1 cellular context compared by ENCODE assay signal in genomic region chr19:28475525-28475924, GRCh38.
A peak's percentile ranks its signal among the peaks of the same experiment; 100 is the strongest.
TF ChIP-seq lines count a peak whose summit lies in the region.

No MANE protein-coding gene starts in this region.

TF ChIP-seq in K562, 482 proteins besides CTCF, POLR2A, EP300 and RAD21 (continued from another document and continues in another):
- TF ChIP-seq CTCFL (IDR thresholded peaks at IDR 0.05; ENCODE audit: borderline replicate concordance, insufficient read depth, low read depth, low read length, poor library complexity, severe bottlenecking), result no peak
- TF ChIP-seq GTF2A2 (tag; IDR thresholded peaks at IDR 0.05), result no peak
- TF ChIP-seq KAT2B (IDR thresholded peaks at IDR 0.05; ENCODE audit: low read depth, low read length), result no peak
- no peak for TF ChIP-seq TCFL5 (CRISPR knock-in tag; conservative IDR thresholded peaks at IDR 0.05)
- TF ChIP-seq SIN3B (IDR thresholded peaks at IDR 0.05; ENCODE audit: low read depth), result no peak
- TF ChIP-seq ZNF57 (CRISPR knock-in tag; IDR thresholded peaks at IDR 0.05), result no peak
- no peak for TF ChIP-seq TAF7 (tag; IDR thresholded peaks at IDR 0.05)
- TF ChIP-seq HDAC6 (IDR thresholded peaks at IDR 0.05; ENCODE audit: low read depth, low read length), result no peak
- no peak for TF ChIP-seq CEBPG (CRISPR knock-in tag; IDR thresholded peaks at IDR 0.05)
- 0 out of 4 replicates have a peak, but pooled peaks of 1 of the 2 experiments have one; percentile 13 for TF ChIP-seq CEBPG (tag; conservative IDR thresholded peaks at IDR 0.05 in 1 of 2, IDR thresholded peaks at IDR 0.05 in 1 of 2)
- no peak for TF ChIP-seq ILK (tag; IDR thresholded peaks at IDR 0.05; ENCODE audit: borderline replicate concordance, low read depth)
- no peak for TF ChIP-seq ZNF175 (CRISPR knock-in tag; IDR thresholded peaks at IDR 0.05; ENCODE audit: low read depth)
- no peak for TF ChIP-seq STAT6 (CRISPR knock-in tag; IDR thresholded peaks at IDR 0.05)
- no peak for TF ChIP-seq BMI1 (IDR thresholded peaks at IDR 0.05; ENCODE audit: low read length)
- TF ChIP-seq ESRRA (IDR thresholded peaks at IDR 0.05; ENCODE audit: borderline replicate concordance, low read depth), result no peak
- no peak for TF ChIP-seq ZNF696 (CRISPR knock-in tag; conservative IDR thresholded peaks at IDR 0.05)
- no peak for TF ChIP-seq FOXP1 (CRISPR knock-in tag; IDR thresholded peaks at IDR 0.05)
- TF ChIP-seq EHMT2 (IDR thresholded peaks at IDR 0.05), result no peak
- no peak for TF ChIP-seq ZEB2 (IDR thresholded peaks at IDR 0.05)
- no peak for TF ChIP-seq MEIS2 (IDR thresholded peaks at IDR 0.05; ENCODE audit: partially characterized antibody)
- TF ChIP-seq CEBPB (tag; IDR thresholded peaks at IDR 0.05), result no peak
- TF ChIP-seq FOXA1 (IDR thresholded peaks at IDR 0.05; ENCODE audit: borderline replicate concordance), result no peak
- no peak for TF ChIP-seq GABPB2 (CRISPR knock-in tag; conservative IDR thresholded peaks at IDR 0.05)
- TF ChIP-seq, protein P1, sequence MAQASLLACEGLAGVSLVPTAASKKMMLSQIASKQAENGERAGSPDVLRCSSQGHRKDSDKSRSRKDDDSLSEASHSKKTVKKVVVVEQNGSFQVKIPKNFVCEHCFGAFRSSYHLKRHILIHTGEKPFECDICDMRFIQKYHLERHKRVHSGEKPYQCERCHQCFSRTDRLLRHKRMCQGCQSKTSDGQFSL (CRISPR knock-in tag; IDR thresholded peaks at IDR 0.05), result no peak
- TF ChIP-seq, protein P1 (tag; IDR thresholded peaks at IDR 0.05), result no peak
- TF ChIP-seq JUND (IDR thresholded peaks at IDR 0.05; ENCODE audit: borderline replicate concordance, low read depth, low read length), result peak; percentile 19; the same call in 1 of the 2 replicates
- TF ChIP-seq JUND (tag; IDR thresholded peaks at IDR 0.05; ENCODE audit: borderline replicate concordance, low read depth, low read length), result 0 out of 3 replicates have a peak, but pooled peaks have one; percentile 18
- TF ChIP-seq THRAP3 (IDR thresholded peaks at IDR 0.05; ENCODE audit: borderline replicate concordance), result no peak
- TF ChIP-seq ZKSCAN1 (IDR thresholded peaks at IDR 0.05; ENCODE audit: low read depth, low read length), result no peak
- TF ChIP-seq SIN3A (IDR thresholded peaks at IDR 0.05; ENCODE audit: borderline replicate concordance in 2 of 2, control insufficient read depth in 1 of 2, low read depth in 2 of 2, low read length in 2 of 2), result no peak
- no peak for TF ChIP-seq IRF2 (CRISPR knock-in tag; IDR thresholded peaks at IDR 0.05)
- TF ChIP-seq MTA1 (IDR thresholded peaks at IDR 0.05; ENCODE audit: borderline replicate concordance), result no peak
- TF ChIP-seq DMBX1 (CRISPR knock-in tag; IDR thresholded peaks at IDR 0.05; ENCODE audit: borderline replicate concordance), result 0 out of 2 replicates have a peak, but pooled peaks have one; percentile 25
- TF ChIP-seq ZBTB33 (CRISPR knock-in tag; IDR thresholded peaks at IDR 0.05), result no peak
- no peak for TF ChIP-seq TSHZ1 (CRISPR knock-in tag; IDR thresholded peaks at IDR 0.05)
- TF ChIP-seq CHD4 (IDR thresholded peaks at IDR 0.05; ENCODE audit: insufficient read depth, insufficient replicate concordance, low read depth, low read length, poor library complexity, severe bottlenecking), result no peak
- TF ChIP-seq SLC30A9 (CRISPR knock-in tag; IDR thresholded peaks at IDR 0.05), result no peak
- TF ChIP-seq PML (IDR thresholded peaks at IDR 0.05; ENCODE audit: low read length), result no peak
- TF ChIP-seq HNRNPK (IDR thresholded peaks at IDR 0.05; ENCODE audit: low read depth, low read length, poor library complexity, severe bottlenecking), result no peak
- TF ChIP-seq POLR3G (IDR thresholded peaks at IDR 0.05; ENCODE audit: extremely low read depth, insufficient read length, insufficient replicate concordance), result no peak
- no peak for TF ChIP-seq CHD1 (IDR thresholded peaks at IDR 0.05; ENCODE audit: low read length)
- TF ChIP-seq GABPB1 (CRISPR knock-in tag; IDR thresholded peaks at IDR 0.05), result no peak
- TF ChIP-seq, protein P2, sequence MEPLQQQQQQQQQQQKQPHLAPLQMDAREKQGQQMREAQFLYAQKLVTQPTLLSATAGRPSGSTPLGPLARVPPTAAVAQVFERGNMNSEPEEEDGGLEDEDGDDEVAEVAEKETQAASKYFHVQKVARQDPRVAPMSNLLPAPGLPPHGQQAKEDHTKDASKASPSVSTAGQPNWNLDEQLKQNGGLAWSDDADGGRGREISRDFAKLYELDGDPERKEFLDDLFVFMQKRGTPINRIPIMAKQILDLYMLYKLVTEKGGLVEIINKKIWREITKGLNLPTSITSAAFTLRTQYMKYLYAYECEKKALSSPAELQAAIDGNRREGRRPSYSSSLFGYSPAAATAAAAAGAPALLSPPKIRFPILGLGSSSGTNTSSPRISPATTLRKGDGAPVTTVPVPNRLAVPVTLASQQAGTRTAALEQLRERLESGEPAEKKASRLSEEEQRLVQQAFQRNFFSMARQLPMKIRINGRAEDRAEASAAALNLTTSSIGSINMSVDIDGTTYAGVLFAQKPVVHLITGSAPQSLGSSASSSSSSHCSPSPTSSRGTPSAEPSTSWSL (CRISPR knock-in tag; IDR thresholded peaks at IDR 0.05; ENCODE audit: borderline replicate concordance), result no peak
- TF ChIP-seq NR0B1 (IDR thresholded peaks at IDR 0.05; ENCODE audit: partially characterized antibody), result no peak
- no peak for TF ChIP-seq KDM4B (IDR thresholded peaks at IDR 0.05; ENCODE audit: borderline replicate concordance in 2 of 2, low read depth in 1 of 2)
- no peak for TF ChIP-seq ZNF41 (CRISPR knock-in tag; conservative IDR thresholded peaks at IDR 0.05)
- TF ChIP-seq BCL6 (CRISPR knock-in tag; IDR thresholded peaks at IDR 0.05), result 0 out of 2 replicates have a peak, but pooled peaks have one; percentile 32
- TF ChIP-seq KLF10 (CRISPR knock-in tag; IDR thresholded peaks at IDR 0.05), result no peak
- TF ChIP-seq ZNF121 (CRISPR knock-in tag; conservative IDR thresholded peaks at IDR 0.05), result no peak
- TF ChIP-seq, protein P3, sequence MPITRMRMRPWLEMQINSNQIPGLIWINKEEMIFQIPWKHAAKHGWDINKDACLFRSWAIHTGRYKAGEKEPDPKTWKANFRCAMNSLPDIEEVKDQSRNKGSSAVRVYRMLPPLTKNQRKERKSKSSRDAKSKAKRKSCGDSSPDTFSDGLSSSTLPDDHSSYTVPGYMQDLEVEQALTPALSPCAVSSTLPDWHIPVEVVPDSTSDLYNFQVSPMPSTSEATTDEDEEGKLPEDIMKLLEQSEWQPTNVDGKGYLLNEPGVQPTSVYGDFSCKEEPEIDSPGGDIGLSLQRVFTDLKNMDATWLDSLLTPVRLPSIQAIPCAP (CRISPR knock-in tag; IDR thresholded peaks at IDR 0.05; ENCODE audit: borderline replicate concordance), result no peak
- no peak for TF ChIP-seq MLX (CRISPR knock-in tag; conservative IDR thresholded peaks at IDR 0.05)
- no peak for TF ChIP-seq ZNF436 (CRISPR knock-in tag; IDR thresholded peaks at IDR 0.05)
- TF ChIP-seq ZKSCAN3 (CRISPR knock-in tag; IDR thresholded peaks at IDR 0.05), result no peak
- TF ChIP-seq SAP30 (IDR thresholded peaks at IDR 0.05; ENCODE audit: borderline replicate concordance, insufficient read depth, low read depth, low read length, poor library complexity, severe bottlenecking), result no peak
- no peak for TF ChIP-seq ZZZ3 (IDR thresholded peaks at IDR 0.05)
- TF ChIP-seq NR3C1 (CRISPR knock-in tag; IDR thresholded peaks at IDR 0.05), result no peak
